1 cellular context compared by ENCODE assay signal in the genomic region with DNA sequence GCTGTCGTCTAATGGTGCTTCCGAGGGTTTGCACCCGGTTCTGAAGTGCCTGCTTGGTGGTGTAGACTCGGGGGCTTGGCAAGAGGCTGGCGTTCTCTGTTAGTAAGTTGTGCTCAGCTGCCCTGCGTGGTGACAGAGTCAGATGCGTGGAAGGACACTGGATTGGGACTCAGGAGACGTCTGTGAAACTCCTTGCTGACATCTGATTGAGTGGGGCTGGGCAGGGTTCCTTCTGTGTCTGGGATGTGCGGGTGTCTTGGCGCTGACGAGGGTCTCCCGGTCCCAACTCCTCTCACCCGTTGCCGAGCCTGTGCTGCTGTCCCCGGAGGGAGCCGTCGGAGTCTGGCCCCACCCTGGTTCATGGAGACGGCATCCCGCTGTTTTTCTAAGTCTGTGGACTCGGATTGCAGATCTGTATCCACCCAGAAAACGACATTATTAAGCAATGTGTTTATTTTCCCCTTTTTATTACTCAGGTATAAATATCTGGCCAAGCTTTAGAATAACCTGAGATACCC.
TF ChIP-seq lines count a peak whose summit lies in the region.

No MANE protein-coding gene starts in this region.

TF ChIP-seq in IMR-90, 13 proteins besides CTCF, POLR2A, EP300 and RAD21:
- TF ChIP-seq FOS (IDR thresholded peaks at IDR 0.05; ENCODE audit: low read depth, low read length) (no peak), NFE2L2 (IDR thresholded peaks at IDR 0.05; ENCODE audit: low read depth, low read length) (no peak), RCOR1 (IDR thresholded peaks at IDR 0.05; ENCODE audit: insufficient replicate concordance, low read length) (no peak)
- TF ChIP-seq, protein P1, sequence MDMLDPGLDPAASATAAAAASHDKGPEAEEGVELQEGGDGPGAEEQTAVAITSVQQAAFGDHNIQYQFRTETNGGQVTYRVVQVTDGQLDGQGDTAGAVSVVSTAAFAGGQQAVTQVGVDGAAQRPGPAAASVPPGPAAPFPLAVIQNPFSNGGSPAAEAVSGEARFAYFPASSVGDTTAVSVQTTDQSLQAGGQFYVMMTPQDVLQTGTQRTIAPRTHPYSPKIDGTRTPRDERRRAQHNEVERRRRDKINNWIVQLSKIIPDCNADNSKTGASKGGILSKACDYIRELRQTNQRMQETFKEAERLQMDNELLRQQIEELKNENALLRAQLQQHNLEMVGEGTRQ (IDR thresholded peaks at IDR 0.05; ENCODE audit: low read depth, low read length) = no peak
